Comparison of ENCODE assay signal across 8 cellular contexts in the genomic region with DNA sequence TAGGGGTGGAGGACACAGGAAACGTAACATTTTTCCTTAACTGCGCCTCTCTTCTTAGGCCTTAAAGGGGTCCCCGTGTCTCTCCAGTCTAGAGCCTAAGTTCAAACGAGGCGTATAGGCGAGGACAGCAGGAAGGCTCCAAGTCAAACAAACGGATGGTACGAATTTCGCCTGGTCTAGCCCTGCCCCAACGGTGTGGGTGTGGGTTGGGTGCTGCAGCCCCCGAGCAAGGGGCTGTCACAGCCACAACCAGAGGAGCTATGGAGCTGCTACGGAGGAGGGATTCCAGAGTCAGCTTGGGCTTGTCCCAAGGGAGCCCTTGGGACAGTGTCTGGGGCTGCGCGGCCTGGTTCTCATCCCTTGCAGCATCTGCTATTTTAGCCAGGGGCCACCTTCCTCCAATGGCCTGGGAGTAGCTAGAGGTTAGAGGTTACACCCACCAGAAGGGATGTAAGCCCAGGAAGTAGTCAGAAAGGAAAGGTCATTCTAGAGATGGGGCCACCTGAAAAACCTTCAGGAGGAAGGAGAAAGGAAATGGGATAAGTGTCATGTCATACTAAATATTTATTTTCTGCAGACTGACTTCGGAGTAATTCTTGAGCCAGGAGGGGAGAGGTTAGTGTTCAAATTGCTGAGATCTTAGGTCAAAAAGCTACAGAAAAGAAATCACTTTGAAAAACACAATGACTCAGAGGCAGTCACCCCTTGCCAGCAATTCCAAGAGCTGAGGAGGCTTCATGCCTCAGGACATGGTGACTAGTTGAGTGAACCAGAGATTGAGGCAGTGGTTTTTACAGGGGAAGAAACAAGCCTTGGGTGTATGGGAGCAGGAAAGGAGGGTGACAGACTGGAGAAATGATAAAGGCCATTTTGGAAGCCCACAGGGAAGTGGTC. TPM values are rescaled to one million over a fixed set of nuclear protein-coding genes. Genes with fewer than 3 reads are reported as not detected.
DNase-seq lines count a peak whose midpoint lies in the region; ATAC-seq and TF ChIP-seq lines count a peak whose summit lies in the region.

No MANE protein-coding gene starts in this region.

- peak overlapping the region; percentile 52 to 58 (median 55) for H3K4me3 ChIP-seq in right lobe of liver
- peak overlapping the region; percentile 58 to 79 for H3K4me3 ChIP-seq in tibial artery

- no peaks in the 10 kb centered on the region for H3K27me3 Mint-ChIP-seq in central memory CD8-positive, alpha-beta T cell

- WGBS in right lobe of liver (ENCODE audit: insufficient coverage, low coverage, low lambda C conversion rate, missing lambda C conversion rate): 24% methylated on average over 10 of the region's 15 CpGs

- H3K9me3 ChIP-seq in right lobe of liver (no peaks in the 10 kb centered on the region), tibial artery (no peaks in the 10 kb centered on the region)

- peak overlapping the region; percentile 93 for H3K27ac Mint-ChIP-seq in central memory CD8-positive, alpha-beta T cell (ENCODE audit: low read depth)

- peaks cover 30% of the 10 kb centered on the region for H3K36me3 Mint-ChIP-seq in central memory CD8-positive, alpha-beta T cell (ENCODE audit: insufficient read depth)

- DNase-seq in NCI-H1694 treated with DMSO at 0.1 percent for 48 hours (lab: John Stamatoyannopoulos, UW) (peak; percentile 42), NCI-H1694 (lab: John Stamatoyannopoulos, UW) (no peak), NCI-H524 (lab: John Stamatoyannopoulos, UW) (peak; percentile 38 to 78), right lobe of liver (peak in 1 of 3 donors; percentile 49), tibial artery (peak in 1 of 2 donors; percentile 70), HuH-7.5 (ENCODE audit: low spot score) (no peak), NCI-H2196 (lab: John Stamatoyannopoulos, UW; ENCODE audit: unreplicated experiment) (no peak)
- DNase-seq in central memory CD8-positive, alpha-beta T cell (ENCODE audit: low spot score in 2 of 2): no peak

- no peak for ATAC-seq in central memory CD8-positive, alpha-beta T cell (replicated peaks; ENCODE audit: extremely low read depth, poor library complexity, severe bottlenecking)
- ATAC-seq in right lobe of liver: no peak

- H3K4me1 ChIP-seq in right lobe of liver: peaks cover 0 to 17% (median 7%) of the 10 kb centered on the region in 4 donors
- H3K4me1 ChIP-seq in tibial artery: peaks cover 0 to 28% (median 20%) of the 10 kb centered on the region in 4 donors

- no peaks in the 10 kb centered on the region for H3K9me3 Mint-ChIP-seq in central memory CD8-positive, alpha-beta T cell

- TF ChIP-seq CTCF in right lobe of liver (IDR thresholded peaks at IDR 0.05): no peak
- no peak for TF ChIP-seq CTCF in tibial artery (IDR thresholded peaks at IDR 0.05)

- peak overlapping the region; percentile 87 for H3K4me3 Mint-ChIP-seq in central memory CD8-positive, alpha-beta T cell

- intact Hi-C loops in right lobe of liver (cut with DNase I) (loop anchor here (5.0 to 10.0 kb wide), 2 partner anchors 83 to 85 kb away; no protein-coding TSS in a partner anchor), tibial artery (cut with DNase I; ENCODE audit: low total_unique reads) (loop anchor here (5.0 kb wide), 4 partner anchors 38 to 238 kb away; no protein-coding TSS in a partner anchor)

- H3K27me3 ChIP-seq in right lobe of liver (no peaks in the 10 kb centered on the region), tibial artery (peaks cover 0 to 14% of the 10 kb centered on the region in 2 donors)

- peaks cover 36% of the 10 kb centered on the region for H3K4me1 Mint-ChIP-seq in central memory CD8-positive, alpha-beta T cell

- H3K36me3 ChIP-seq in right lobe of liver: peaks cover 0 to 5% (median 0%) of the 10 kb centered on the region in 4 donors
- H3K36me3 ChIP-seq in tibial artery: peaks cover 5 to 19% (median 6%) of the 10 kb centered on the region in 3 donors

- H3K27ac ChIP-seq in right lobe of liver (peak overlapping the region; percentile 75 to 85 (median 85)), tibial artery (peak overlapping the region; percentile 92 to 97)

- no peak for TF ChIP-seq POLR2A in right lobe of liver (IDR thresholded peaks at IDR 0.05)

RNA-seq across cellular contexts. Expression of a gene that starts 21.7 kb away (rescaled TPM):
- total RNA-seq in right lobe of liver: 10 to 100 TPM; 16.4 to 35.1 (median 27.5) TPM

RNA-seq across cellular contexts. Expression of a gene that starts 21.9 kb away (rescaled TPM):
- total RNA-seq in right lobe of liver: 100 to 1,000 TPM; 504 to 932 (median 612) TPM

RNA-seq across cellular contexts. Expression of a gene that starts 26.9 kb away (rescaled TPM):
- 1 to 10 TPM in 4 of 6 experiments, under 1 TPM in 2; 0.79 to 1.7 (median 1.4) TPM for total RNA-seq in right lobe of liver

RNA-seq across cellular contexts. Expression of a gene that starts 39.1 kb away (rescaled TPM):
- total RNA-seq in right lobe of liver: 10 to 100 TPM; 13.1 to 35.2 (median 23.9) TPM

RNA-seq across cellular contexts. Expression of a gene that starts 39.4 kb away (rescaled TPM):
- total RNA-seq in right lobe of liver: 10 to 100 TPM; 23.8 to 35.2 (median 27.5) TPM

Comparison
In these comparisons a context has a peak if more than half of its experiments do, and no peak if none do; other contexts are left out.
1. DNase-seq: peak in NCI-H1694 treated with DMSO at 0.1 percent for 48 hours (single experiment) and NCI-H524 (2 of 2); none in NCI-H1694 (single experiment), central memory CD8-positive, alpha-beta T cell (0 of 2), HuH-7.5 (single experiment) and NCI-H2196 (single experiment).